ENCODE assay signal across 11 cellular contexts in genomic region chr4:14165253-14165942, GRCh38.
DNase-seq lines count a peak whose midpoint lies in the region; ATAC-seq lines count a peak whose summit lies in the region.
"Had no signal": no experiment of that assay in that cellular context is flagged by ENCODE, and none has a peak within 500 bp of the region (broad histone marks: within the 10 kb centered on the region; RNA-seq: fewer than 3 reads in every experiment).

No MANE protein-coding gene starts in this region.

- H3K36me3 Mint-ChIP-seq in activated CD4-positive, alpha-beta memory T cell treated with anti-CD3 and anti-CD28 coated beads for 36 hours, result no peaks in the 10 kb centered on the region
- H3K36me3 Mint-ChIP-seq: activated naive CD4-positive, alpha-beta T cell treated with anti-CD3 and anti-CD28 coated beads, Interleukin-2, amount 50 U/mL, for 24 hours had no signal

- H3K27me3 Mint-ChIP-seq in activated CD4-positive, alpha-beta memory T cell treated with anti-CD3 and anti-CD28 coated beads for 36 hours, result no peaks in the 10 kb centered on the region

- H3K4me1 Mint-ChIP-seq in activated CD4-positive, alpha-beta memory T cell treated with anti-CD3 and anti-CD28 coated beads for 36 hours (ENCODE audit: low read depth), result no peaks in the 10 kb centered on the region
- H3K4me1 Mint-ChIP-seq: activated naive CD4-positive, alpha-beta T cell treated with anti-CD3 and anti-CD28 coated beads, Interleukin-2, amount 50 U/mL, for 24 hours had no signal

- intact Hi-C loops in activated CD4-positive, alpha-beta memory T cell treated with anti-CD3 and anti-CD28 coated beads for 36 hours (cut with micrococcal nuclease), result no loop called here

- no peak overlapping the region for H3K27ac Mint-ChIP-seq in activated CD4-positive, alpha-beta memory T cell treated with anti-CD3 and anti-CD28 coated beads for 36 hours
- H3K27ac Mint-ChIP-seq: activated naive CD4-positive, alpha-beta T cell treated with anti-CD3 and anti-CD28 coated beads, Interleukin-2, amount 50 U/mL, for 24 hours had no signal

- no peaks in the 10 kb centered on the region for H3K9me3 Mint-ChIP-seq in activated CD4-positive, alpha-beta memory T cell treated with anti-CD3 and anti-CD28 coated beads for 36 hours
- H3K9me3 Mint-ChIP-seq: activated naive CD4-positive, alpha-beta T cell treated with anti-CD3 and anti-CD28 coated beads, Interleukin-2, amount 50 U/mL, for 24 hours had no signal

- H3K4me3 Mint-ChIP-seq in activated CD4-positive, alpha-beta memory T cell treated with anti-CD3 and anti-CD28 coated beads for 36 hours, result no peak overlapping the region
- H3K4me3 Mint-ChIP-seq: activated naive CD4-positive, alpha-beta T cell treated with anti-CD3 and anti-CD28 coated beads, Interleukin-2, amount 50 U/mL, for 24 hours had no signal

- POLR2A ChIA-PET in activated CD4-positive, alpha-beta memory T cell treated with anti-CD3 and anti-CD28 coated beads for 36 hours (lab: Charles Lee), result no interaction called here

- ATAC-seq in GM18502 (IDR thresholded peaks at IDR 0.05; ENCODE audit: poor library complexity, unreplicated experiment) (peak; percentile 99), GM21390 (IDR thresholded peaks at IDR 0.05; ENCODE audit: unreplicated experiment) (peak; percentile 98), HG03159 (IDR thresholded peaks at IDR 0.05; ENCODE audit: unreplicated experiment) (peak; percentile 100), esophagus mucosa (peak; percentile 57)
- ATAC-seq: SK-N-SH treated with all-trans-retinoic acid at 6 μM for 48 hours had no signal

- CTCF ChIA-PET in activated CD4-positive, alpha-beta memory T cell treated with anti-CD3 and anti-CD28 coated beads for 36 hours (lab: Charles Lee), result no interaction called here

- no peak for DNase-seq in activated CD4-positive, alpha-beta memory T cell treated with anti-CD3 and anti-CD28 coated beads for 36 hours
- DNase-seq in NCI-H2171 (lab: John Stamatoyannopoulos, UW) (no peak), anterior cingulate cortex (lab: John Stamatoyannopoulos, UW) (no peak)
- no peak for DNase-seq in stimulated activated CD4-positive, alpha-beta T cell treated with anti-CD3 and anti-CD28 coated beads, Interleukin-2, amount 100 ng/mL, for 24 hours
- DNase-seq: stimulated activated CD4-positive, alpha-beta T cell treated with anti-CD3 and anti-CD28 coated beads, Interleukin-4, amount 100 ng/mL, for 24 hours had no signal
